8 cellular contexts compared by ENCODE assay signal in genomic region chr20:35771367-35771688, GRCh38. TPM values are rescaled to one million over a fixed set of nuclear protein-coding genes. Genes with fewer than 3 reads are reported as not detected.
DNase-seq lines count a peak whose midpoint lies in the region; ATAC-seq, FAIRE-seq and TF ChIP-seq lines count a peak whose summit lies in the region.

No MANE protein-coding gene starts in this region.

- H4K20me1 ChIP-seq in OCI-LY3 (ENCODE audit: insufficient read depth, low read length) = peaks cover 26% of the 10 kb centered on the region
- H4K20me1 ChIP-seq in H1 (replicated peaks in 1 of 2; ENCODE audit: control insufficient read depth in 1 of 2, insufficient read depth in 2 of 2, low read length in 2 of 2) = peaks cover 2 to 4% of the 10 kb centered on the region in 2 experiments

- H3K4me3 Mint-ChIP-seq in CD4-positive, CD25-positive, alpha-beta regulatory T cell = peak overlapping the region; percentile 73 to 95 (median 87)
- H3K4me3 Mint-ChIP-seq in osteocyte (ENCODE audit: unreplicated experiment) = peak overlapping the region; percentile 69

- H4K5ac ChIP-seq in H1 (ENCODE audit: insufficient read length, low read depth, low read length) = no peak overlapping the region

- H2BK120ac ChIP-seq in H1 (replicated peaks; ENCODE audit: low read depth, low read length) = no peak overlapping the region

- H3K79me2 ChIP-seq in OCI-LY3 (ENCODE audit: low read length) (peaks cover 40% of the 10 kb centered on the region), H1 (ENCODE audit: control insufficient read depth in 1 of 2, insufficient read depth in 2 of 2, low read length in 2 of 2) (peaks cover 6 to 38% of the 10 kb centered on the region in 2 experiments; a peak in 3 of 4 replicates)

- no peak for DNase-seq in CD4-positive, CD25-positive, alpha-beta regulatory T cell
- DNase-seq in H1 (ENCODE audit: low read depth in 1 of 2, low spot score in 2 of 2) = no peak
- DNase-seq in osteocyte (ENCODE audit: extremely low spot score, unreplicated experiment) = no peak
- DNase-seq in iPS-NIHi7 (ENCODE audit: extremely low spot score) = no peak
- DNase-seq in hypothalamus (lab: John Stamatoyannopoulos, UW) = no peak
- no peak for DNase-seq in medulla oblongata (ENCODE audit: extremely low spot score)
- no peak for DNase-seq in stimulated activated CD4-positive, alpha-beta T cell treated with anti-CD3 and anti-CD28 coated beads, Interleukin-15, amount 100 ng/mL, for 24 hours

- H2BK5ac ChIP-seq in H1 (ENCODE audit: low read depth, low read length) = peak overlapping the region; percentile 24; the same call in 1 of the 2 replicates

- H4K8ac ChIP-seq in H1 (ENCODE audit: extremely low read depth, insufficient read depth, low read length) = no peak overlapping the region

- POLR2A ChIA-PET in H1 (lab: Charles Lee; ENCODE audit: partially characterized antibody) = interaction anchor here (0.6 to 10.6 kb wide), 21 partner anchors 10 to 545 kb away, joined by 3 to 167 read pairs (median 3); partner anchors contain the start of genes NFS1, RBM39, ROMO1 and SCAND1

- H3K36me3 Mint-ChIP-seq in CD4-positive, CD25-positive, alpha-beta regulatory T cell = peaks cover 17% of the 10 kb centered on the region
- peaks cover 2% of the 10 kb centered on the region for H3K36me3 Mint-ChIP-seq in osteocyte (ENCODE audit: unreplicated experiment)

- H2BK20ac ChIP-seq in H1 (ENCODE audit: low read length) = no peak overlapping the region

- peak overlapping the region; percentile 76 for H3K18ac ChIP-seq in H1 (ENCODE audit: extremely low read depth, low read length)

- no peak overlapping the region for H3K4ac ChIP-seq in H1 (replicated peaks; ENCODE audit: insufficient read length, low read depth, low read length)

- TF ChIP-seq EP300 in H1 (IDR thresholded peaks at IDR 0.05; ENCODE audit: borderline replicate concordance in 1 of 2, low read depth in 2 of 2, low read length in 2 of 2) = no peak

- no peaks in the 10 kb centered on the region for H3K9me3 ChIP-seq in CD4-positive, CD25-positive, alpha-beta regulatory T cell (ENCODE audit: control insufficient read depth in 2 of 2, low read length in 2 of 2)
- no peaks in the 10 kb centered on the region for H3K9me3 ChIP-seq in OCI-LY3 (ENCODE audit: insufficient read depth, low read length)
- no peaks in the 10 kb centered on the region for H3K9me3 ChIP-seq in H1 (ENCODE audit: insufficient read depth in 2 of 2, low read depth in 1 of 2, low read length in 1 of 2)

- H2BK15ac ChIP-seq in H1 (ENCODE audit: low read length) = peak overlapping the region; percentile 81; the same call in 1 of the 2 replicates

- ATAC-seq in CD4-positive, CD25-positive, alpha-beta regulatory T cell (ENCODE audit: low read depth in 2 of 2) = no peak

- no peak for FAIRE-seq in H1 (lab: Jason Lieb, UNC)

- CTCF ChIA-PET in H1 (lab: Charles Lee; ENCODE audit: partially characterized antibody) = interaction anchor here (0.5 to 1.4 kb wide), 4 partner anchors 24 to 184 kb away, joined by 3 to 4 read pairs (median 4); no protein-coding TSS in a partner anchor

- peak overlapping the region; percentile 95 for H3K27ac ChIP-seq in CD4-positive, CD25-positive, alpha-beta regulatory T cell (ENCODE audit: insufficient read depth, low read length, poor library complexity, severe bottlenecking)
- H3K27ac ChIP-seq in OCI-LY3 (ENCODE audit: low read length) (no peak overlapping the region), H1 (ENCODE audit: low read depth, low read length) (no peak overlapping the region)

- no peak overlapping the region for H3K23ac ChIP-seq in H1 (ENCODE audit: insufficient read length)

- H2BK12ac ChIP-seq in H1 (ENCODE audit: low read depth, low read length) = peak overlapping the region; percentile 92

- peaks cover 4% of the 10 kb centered on the region for H3K79me1 ChIP-seq in H1 (ENCODE audit: low read depth, low read length)

- WGBS in H1 (ENCODE audit: extremely low coverage in 1 of 2, insufficient coverage in 1 of 2, insufficient read length in 1 of 2, insufficient replicate concordance in 2 of 2, low coverage in 1 of 2, low lambda C conversion rate in 2 of 2, missing lambda C conversion rate in 1 of 2), 2 experiments = 74% methylated on average over 9 of the region's 9 CpGs; no CpG with 5 or more reads in 1 of the 2 experiments

- no peak overlapping the region for H3K14ac ChIP-seq in H1 (ENCODE audit: insufficient read length)

- H3K9me3 Mint-ChIP-seq in CD4-positive, CD25-positive, alpha-beta regulatory T cell = no peaks in the 10 kb centered on the region
- no peaks in the 10 kb centered on the region for H3K9me3 Mint-ChIP-seq in osteocyte (ENCODE audit: unreplicated experiment)

- peaks cover 29 to 88% (median 58%) of the 10 kb centered on the region in 4 donors for H3K4me1 Mint-ChIP-seq in CD4-positive, CD25-positive, alpha-beta regulatory T cell
- peaks cover 57% of the 10 kb centered on the region for H3K4me1 Mint-ChIP-seq in osteocyte (ENCODE audit: unreplicated experiment)

- peaks cover 4% of the 10 kb centered on the region for H3K27me3 Mint-ChIP-seq in CD4-positive, CD25-positive, alpha-beta regulatory T cell
- no peaks in the 10 kb centered on the region for H3K27me3 Mint-ChIP-seq in osteocyte (ENCODE audit: unreplicated experiment)

- H3K4me3 ChIP-seq in CD4-positive, CD25-positive, alpha-beta regulatory T cell (ENCODE audit: low read depth, low read length) = peak overlapping the region; percentile 57
- H3K4me3 ChIP-seq in OCI-LY3 (ENCODE audit: low read length) (peak overlapping the region; percentile 91), H1 (ENCODE audit: extremely low read depth in 1 of 4, insufficient read depth in 2 of 4, low read depth in 3 of 4, low read length in 4 of 4) (peak overlapping the region in 3 of 4 experiments; percentile 15 to 80 (median 17); a peak in 4 of 8 replicates)

- no peak for TF ChIP-seq POLR2A in H1 (IDR thresholded peaks at IDR 0.05; ENCODE audit: control extremely low read depth in 1 of 2, low read depth in 2 of 2, low read length in 2 of 2)

- H3K36me3 ChIP-seq in CD4-positive, CD25-positive, alpha-beta regulatory T cell (ENCODE audit: control insufficient read depth, insufficient read depth, low read length) = peaks cover 10% of the 10 kb centered on the region
- H3K36me3 ChIP-seq in OCI-LY3 (replicated peaks; ENCODE audit: low read depth, low read length) (peaks cover 12% of the 10 kb centered on the region), H1 (ENCODE audit: control insufficient read depth in 2 of 4, insufficient read depth in 4 of 4, low read length in 3 of 4) (peaks cover 0 to 5% (median 2%) of the 10 kb centered on the region in 4 experiments; a peak in 1 of 8 replicates)

- H2AFZ ChIP-seq in OCI-LY3 (ENCODE audit: low read depth, low read length) (peak overlapping the region; percentile 94), H1 (ENCODE audit: low read length) (peak overlapping the region; percentile 84)

- TF ChIP-seq CTCF in OCI-LY3 (IDR thresholded peaks at IDR 0.05; ENCODE audit: low read depth, low read length) (no peak), H1 (IDR thresholded peaks at IDR 0.05; ENCODE audit: control extremely low read depth in 1 of 3, insufficient read depth in 1 of 3, low read depth in 1 of 3, low read length in 3 of 3) (no peak), osteocyte (IDR thresholded peaks at IDR 0.05) (no peak)

- peak overlapping the region; percentile 54 for H3K4me2 ChIP-seq in OCI-LY3 (ENCODE audit: low read length)
- H3K4me2 ChIP-seq in H1 (ENCODE audit: insufficient read depth in 1 of 2, low read depth in 2 of 2, low read length in 2 of 2) = peak overlapping the region; percentile 52 to 84; a peak in 3 of 4 replicates

- no peak overlapping the region for H3K56ac ChIP-seq in H1 (replicated peaks; ENCODE audit: insufficient read length, low read depth, low read length)

- H3K27me3 ChIP-seq in CD4-positive, CD25-positive, alpha-beta regulatory T cell (ENCODE audit: control insufficient read depth, insufficient read depth, low read length) = no peaks in the 10 kb centered on the region
- H3K27me3 ChIP-seq in OCI-LY3 (ENCODE audit: low read depth, low read length) = no peaks in the 10 kb centered on the region
- H3K27me3 ChIP-seq in H1 (replicated peaks in 1 of 4; ENCODE audit: control insufficient read depth in 3 of 4, extremely low read depth in 1 of 4, insufficient read depth in 3 of 4, low read length in 3 of 4) = peaks cover 5 to 9% (median 9%) of the 10 kb centered on the region in 4 experiments

- H3K4me1 ChIP-seq in CD4-positive, CD25-positive, alpha-beta regulatory T cell (ENCODE audit: control insufficient read depth, insufficient read depth, low read length, poor library complexity, severe bottlenecking) = peaks cover 90% of the 10 kb centered on the region
- peaks cover 27% of the 10 kb centered on the region for H3K4me1 ChIP-seq in OCI-LY3 (ENCODE audit: low read length)
- H3K4me1 ChIP-seq in H1 (replicated peaks in 1 of 4; ENCODE audit: control insufficient read depth in 3 of 4, insufficient read depth in 4 of 4, low read length in 3 of 4) = peaks cover 7 to 16% (median 12%) of the 10 kb centered on the region in 4 experiments

- peaks cover 4% of the 10 kb centered on the region; the same call in 1 of the 2 replicates for H3K23me2 ChIP-seq in H1 (ENCODE audit: low read depth, low read length)

- no peak for TF ChIP-seq RAD21 in H1 (IDR thresholded peaks at IDR 0.05 in 1 of 2, conservative IDR thresholded peaks at IDR 0.05 in 1 of 2; ENCODE audit: low read depth in 2 of 2, low read length in 2 of 2)

- peak overlapping the region; percentile 96 to 100 (median 100) for H3K27ac Mint-ChIP-seq in CD4-positive, CD25-positive, alpha-beta regulatory T cell
- H3K27ac Mint-ChIP-seq in osteocyte (ENCODE audit: unreplicated experiment) = peak overlapping the region; percentile 94

- H4K91ac ChIP-seq in H1 (replicated peaks; ENCODE audit: insufficient read length, low read length) = no peak overlapping the region

- H2AK5ac ChIP-seq in H1 (ENCODE audit: low read depth, low read length) = no peak overlapping the region; the same call in 1 of the 2 replicates

- H3K9ac ChIP-seq in OCI-LY3 (ENCODE audit: low read length) (no peak overlapping the region), H1 (replicated peaks in 1 of 4; ENCODE audit: extremely low read depth in 1 of 4, low read depth in 3 of 4, low read length in 3 of 4) (no peak overlapping the region; a peak in 1 of 7 replicates)

RNA-seq across cellular contexts. Expression of gene PHF20, which starts 0.5 kb away (rescaled TPM):
- total RNA-seq in CD4-positive, CD25-positive, alpha-beta regulatory T cell = 159 TPM
- polyA plus RNA-seq in CD4-positive, CD25-positive, alpha-beta regulatory T cell = 100 to 1,000 TPM in 2 of 4 donors, 10 to 100 TPM in 2; 87.3 to 126 (median 100) TPM
- 70.1 and 70.3 TPM in 2 replicates for total RNA-seq in H1 (2021; fragmentation: NEBNext Ultra II Directional; extraction: Animal tissue kit (Norgen Biotek cat#: 25700))
- polyA plus RNA-seq in H1 (2011; rRNA removed) = 25.6 and 39.9 TPM in 2 replicates
- polyA plus RNA-seq in H1 (2011; cell fraction: cytosol; rRNA removed) = 38.5 TPM
- polyA plus RNA-seq in H1 (2011; cell fraction: nucleus; rRNA removed) = 80.9 TPM
- 36.4 to 52.6 TPM (median 38.6 TPM) in 4 replicates for polyA plus RNA-seq in H1 (2012, experiment 1 of 2)
- 11.6 TPM for polyA plus RNA-seq in H1 (2012, experiment 2 of 2)
- 38.4 TPM for polyA plus RNA-seq in H1 (2013, experiment 1 of 2)
- 38.0 TPM for polyA plus RNA-seq in H1 (2013, experiment 2 of 2)
- 67.2 and 70.5 TPM in 2 replicates for polyA minus RNA-seq in H1 (2011; rRNA and poly(A)+ RNA removed)
- polyA minus RNA-seq in H1 (2011; cell fraction: cytosol; rRNA and poly(A)+ RNA removed) = 45.4 TPM
- 86.3 TPM for polyA minus RNA-seq in H1 (2011; cell fraction: nucleus; rRNA and poly(A)+ RNA removed)
- 38.1 and 42.1 TPM in 2 replicates for total RNA-seq in osteocyte

RNA-seq across cellular contexts. Expression of gene RBM39, which starts 29.3 kb away (rescaled TPM):
- 1,180 TPM for total RNA-seq in CD4-positive, CD25-positive, alpha-beta regulatory T cell
- polyA plus RNA-seq in CD4-positive, CD25-positive, alpha-beta regulatory T cell = 100 to 1,000 TPM; 112 to 144 (median 117) TPM
- 219 and 220 TPM in 2 replicates for total RNA-seq in H1 (2021; fragmentation: NEBNext Ultra II Directional; extraction: Animal tissue kit (Norgen Biotek cat#: 25700))
- polyA plus RNA-seq in H1 (2011; rRNA removed) = 55.2 and 78.0 TPM in 2 replicates
- polyA plus RNA-seq in H1 (2011; cell fraction: cytosol; rRNA removed) = 91.4 TPM
- 192 TPM for polyA plus RNA-seq in H1 (2011; cell fraction: nucleus; rRNA removed)
- polyA plus RNA-seq in H1 (2012, experiment 1 of 2) = 147 to 209 TPM (median 187 TPM) in 4 replicates
- 17.2 TPM for polyA plus RNA-seq in H1 (2012, experiment 2 of 2)
- 189 TPM for polyA plus RNA-seq in H1 (2013, experiment 1 of 2)
- polyA plus RNA-seq in H1 (2013, experiment 2 of 2) = 163 TPM
- 106 and 152 TPM in 2 replicates for polyA minus RNA-seq in H1 (2011; rRNA and poly(A)+ RNA removed)
- 74.5 TPM for polyA minus RNA-seq in H1 (2011; cell fraction: cytosol; rRNA and poly(A)+ RNA removed)
- 261 TPM for polyA minus RNA-seq in H1 (2011; cell fraction: nucleus; rRNA and poly(A)+ RNA removed)
- 324 and 329 TPM in 2 replicates for total RNA-seq in osteocyte

Comparison
In these comparisons a context has a peak if more than half of its experiments do, and no peak if none do; other contexts are left out.
1. H3K4me3 ChIP-seq: peak in every context shown above with its lines; median percentile 91 in OCI-LY3; 57 in CD4-positive, CD25-positive, alpha-beta regulatory T cell; 17 in H1.